24 cellular contexts compared by ENCODE assay signal in genomic region chr7:79137942-79138341, GRCh38.
A peak's percentile ranks its signal among the peaks of the same experiment; 100 is the strongest.
DNase-seq lines count a peak whose midpoint lies in the region; ATAC-seq and TF ChIP-seq lines count a peak whose summit lies in the region.
"Had no signal": no experiment of that assay in that cellular context is flagged by ENCODE, and none has a peak within 500 bp of the region (broad histone marks: within the 10 kb centered on the region; RNA-seq: fewer than 3 reads in every experiment).

No MANE protein-coding gene starts in this region.

- no peaks in the 10 kb centered on the region for H3K9me3 ChIP-seq in fibroblast of lung (ENCODE audit: control insufficient read depth, insufficient read depth, low read depth, low read length)
- H3K9me3 ChIP-seq in esophagus squamous epithelium: no peaks in the 10 kb centered on the region
- H3K9me3 ChIP-seq: ovary, SJSA1, thyroid gland had no signal

- H3K4me1 ChIP-seq in fibroblast of lung (ENCODE audit: control insufficient read depth, extremely low read depth, insufficient read depth, low read length) (peaks cover 2% of the 10 kb centered on the region), esophagus squamous epithelium (no peaks in the 10 kb centered on the region)
- H3K4me1 ChIP-seq: thyroid gland had no signal

- H3K36me3 ChIP-seq in fibroblast of lung (ENCODE audit: control insufficient read depth, insufficient read depth, low read length): no peaks in the 10 kb centered on the region
- H3K36me3 ChIP-seq in esophagus squamous epithelium: no peaks in the 10 kb centered on the region
- H3K36me3 ChIP-seq: cardiac muscle cell, ovary, SJSA1, thyroid gland had no signal

- DNase-seq in DMS53 (lab: John Stamatoyannopoulos, UW) (peak; percentile 10), DMS53 treated with DMSO at 0.1 percent for 48 hours (lab: John Stamatoyannopoulos, UW; ENCODE audit: unreplicated experiment) (no peak), NOMO-1 treated with dmso at 0.1 percent for 144 hours (lab: John Stamatoyannopoulos, UW; ENCODE audit: unreplicated experiment) (peak; percentile 6), fibroblast of lung (ENCODE audit: low read depth in 2 of 2) (peak; percentile 39 to 75), esophagus squamous epithelium (lab: John Stamatoyannopoulos, UW) (no peak), inferior parietal cortex (ENCODE audit: extremely low spot score) (no peak)
- no peak for DNase-seq in activated CD8-positive, alpha-beta memory T cell treated with anti-CD3 and anti-CD28 coated beads for 24 hours
- DNase-seq: activated CD4-positive, alpha-beta T cell treated with anti-CD3 and anti-CD28 coated beads, Interleukin-2, amount 10 ng/mL, durations not matched to agents 24 days and 14 days; activated naive CD4-positive, alpha-beta T cell treated with anti-CD3 and anti-CD28 coated beads, Interleukin-2, amount 50 U/mL, for 16 hours; activated T-cell treated with anti-CD3 and anti-CD28 coated beads for 4 hours; DMS153; foreskin melanocyte; Kasumi-1; left ventricle myocardium superior; NCI-H1694 treated with DMSO at 0.1 percent for 48 hours; NCI-H446 treated with DMSO at 0.1 percent for 48 hours; ovary; thyroid gland had no signal

- H3K9ac ChIP-seq in fibroblast of lung (ENCODE audit: insufficient read depth, low read length): no peak overlapping the region

- TF ChIP-seq CTCF in fibroblast of lung (conservative IDR thresholded peaks at IDR 0.05 in 1 of 2, IDR thresholded peaks at IDR 0.05 in 1 of 2; ENCODE audit: low read depth in 1 of 2, low read length in 2 of 2): no peak
- no peak for TF ChIP-seq CTCF in esophagus squamous epithelium (IDR thresholded peaks at IDR 0.05)

- H4K20me1 ChIP-seq in fibroblast of lung (ENCODE audit: control insufficient read depth, extremely low read depth, insufficient read depth, low read length): no peaks in the 10 kb centered on the region

- intact Hi-C loops in esophagus squamous epithelium (cut with DNase I): no loop called here

- H3K79me2 ChIP-seq in fibroblast of lung (ENCODE audit: control insufficient read depth, insufficient read depth, low read length): no peaks in the 10 kb centered on the region

- H3K27ac ChIP-seq in fibroblast of lung (ENCODE audit: insufficient read depth, low read length): no peak overlapping the region
- no peak overlapping the region for H3K27ac ChIP-seq in esophagus squamous epithelium
- H3K27ac ChIP-seq: 22Rv1, C4-2B, cardiac muscle cell, ovary, SJSA1, thyroid gland had no signal

- no peak for TF ChIP-seq POLR2A in esophagus squamous epithelium (IDR thresholded peaks at IDR 0.05)

- H2AFZ ChIP-seq in fibroblast of lung (ENCODE audit: low read length): no peak overlapping the region

- H3K4me3 ChIP-seq in fibroblast of lung (replicated peaks in 1 of 4; ENCODE audit: control extremely low read depth in 1 of 4, insufficient read depth in 1 of 4, low read depth in 3 of 4, low read length in 4 of 4) (no peak overlapping the region), esophagus squamous epithelium (no peak overlapping the region)
- H3K4me3 ChIP-seq: cardiac muscle cell, ovary, SJSA1, smooth muscle cell, thyroid gland had no signal

- no peak overlapping the region for H3K4me2 ChIP-seq in fibroblast of lung (ENCODE audit: extremely low read depth, insufficient read depth, low read length)
- H3K4me2 ChIP-seq: smooth muscle cell had no signal

- ATAC-seq in GM19397 (IDR thresholded peaks at IDR 0.05; ENCODE audit: unreplicated experiment): no peak
- ATAC-seq: left ventricle myocardium superior had no signal

- WGBS in esophagus squamous epithelium, 2 donors: 84 to 92% methylated on average over 3 of the region's 3 CpGs

- no peaks in the 10 kb centered on the region for H3K27me3 ChIP-seq in fibroblast of lung (ENCODE audit: control insufficient read depth, insufficient read depth, low read length)
- H3K27me3 ChIP-seq in esophagus squamous epithelium: no peaks in the 10 kb centered on the region
- H3K27me3 ChIP-seq: cardiac muscle cell, ovary, SJSA1, thyroid gland had no signal

Comparison
In these comparisons a context has a peak if more than half of its experiments do, and no peak if none do; other contexts are left out.
1. DNase-seq: peak in DMS53 (single experiment), NOMO-1 treated with dmso at 0.1 percent for 144 hours (single experiment) and fibroblast of lung (2 of 2); none in DMS53 treated with DMSO at 0.1 percent for 48 hours (single experiment), activated CD8-positive, alpha-beta memory T cell treated with anti-CD3 and anti-CD28 coated beads for 24 hours (single experiment), esophagus squamous epithelium (single experiment) and inferior parietal cortex (single experiment).